ENCODE assay signal across 21 cellular contexts in the genomic region with DNA sequence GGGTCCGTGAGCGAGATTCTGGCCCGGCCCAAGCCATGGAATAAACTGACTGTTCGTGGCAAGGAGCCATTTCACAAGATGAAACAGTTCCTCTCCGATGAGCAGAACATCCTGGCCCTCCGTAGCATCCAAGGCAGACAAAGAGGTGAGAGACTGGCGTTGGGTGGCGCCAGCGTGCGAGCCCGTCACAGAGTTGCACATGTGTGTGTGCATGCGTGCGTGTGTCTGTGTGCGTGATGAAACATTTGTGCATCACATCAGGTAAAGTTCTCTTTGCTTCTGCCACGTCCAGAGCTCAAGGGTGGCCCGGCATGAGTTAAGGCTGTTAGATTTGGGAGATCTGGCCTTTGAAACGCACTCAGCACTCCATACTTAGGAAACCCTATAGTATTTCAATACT.
DNase-seq lines count a peak whose midpoint lies in the region; ATAC-seq, FAIRE-seq and TF ChIP-seq lines count a peak whose summit lies in the region.
"Had no signal": no experiment of that assay in that cellular context is flagged by ENCODE, and none has a peak within 500 bp of the region (broad histone marks: within the 10 kb centered on the region; RNA-seq: fewer than 3 reads in every experiment).

No MANE protein-coding gene starts in this region.

- intact Hi-C loops in K562 (cut with micrococcal nuclease) = no loop called here

- no peaks in the 10 kb centered on the region for H3K79me2 ChIP-seq in K562 (ENCODE audit: control insufficient read depth, insufficient read depth, low read length)

- in situ Hi-C loops in G401 (cut with HindIII; ENCODE audit: low sequenced_read_pairs) (no loop called here), K562 (cut with MboI) (no loop called here)

- peaks cover 79% of the 10 kb centered on the region for H3K36me3 ChIP-seq in K562 (ENCODE audit: control insufficient read depth, insufficient read depth, low read length)

- WGBS in K562 (ENCODE audit: insufficient coverage, low coverage, missing lambda C conversion rate) = 97% methylated on average over 17 of the region's 17 CpGs

- TF ChIP-seq CTCF in K562 (IDR thresholded peaks at IDR 0.05 in 2 of 3, conservative IDR thresholded peaks at IDR 0.05 in 1 of 3; ENCODE audit: insufficient read depth in 2 of 3, low read depth in 1 of 3, low read length in 3 of 3) (no peak), type B pancreatic cell (conservative IDR thresholded peaks at IDR 0.05) (no peak), omental fat pad (IDR thresholded peaks at IDR 0.05) (no peak)

- no peak for TF ChIP-seq EP300 in K562 (IDR thresholded peaks at IDR 0.05; ENCODE audit: low read length)

- no peak overlapping the region for H2AFZ ChIP-seq in K562 (ENCODE audit: low read depth, low read length)

- H3K4me3 ChIP-seq in K562 = no peak overlapping the region
- H3K4me3 ChIP-seq: A549; BLaER1 treated with 17β-estradiol and CSF1 and Interleukin-3, amounts not matched to agents 10 nM and 100 nM had no signal

- POLR2A ChIA-PET in K562 (lab: Yijun Ruan, JAX) = no interaction called here

- FAIRE-seq in K562 (lab: Jason Lieb, UNC) = no peak
- FAIRE-seq: A549, D721Med, GM12891, GM19239 had no signal

- DNase-seq in G401 (ENCODE audit: low spot score) = peak; percentile 37
- no peak for DNase-seq in K562 (ENCODE audit: extremely low read depth in 1 of 4, low spot score in 3 of 4)
- DNase-seq in type B pancreatic cell (ENCODE audit: extremely low spot score, unreplicated experiment) = no peak
- DNase-seq in omental fat pad (ENCODE audit: low spot score) = no peak
- no peak for DNase-seq in NCI-H2107 treated with DMSO at 0.1 percent for 48 hours (lab: John Stamatoyannopoulos, UW; ENCODE audit: unreplicated experiment)
- DNase-seq in activated CD8-positive, alpha-beta memory T cell treated with anti-CD3 and anti-CD28 coated beads for 24 hours = no peak
- DNase-seq: AML-193; Caco-2; Calu3; CD4-positive, alpha-beta T cell; CD8-positive, alpha-beta T cell; DMS79 treated with DMSO at 0.1 percent for 48 hours; GDM1 had no signal

- no peak overlapping the region for H3K27ac ChIP-seq in K562 (ENCODE audit: extremely low read depth, low read depth, low read length)
- H3K27ac ChIP-seq: 22Rv1; A549; BLaER1 treated with 17β-estradiol and CSF1 and Interleukin-3, amounts not matched to agents 10 nM and 100 nM; C4-2B had no signal

- peaks cover 7% of the 10 kb centered on the region; the same call in 1 of the 2 replicates for H4K20me1 ChIP-seq in K562 (replicated peaks; ENCODE audit: control insufficient read depth, insufficient read depth, low read length)

- H3K9ac ChIP-seq in K562 (ENCODE audit: insufficient read depth in 1 of 2, low read depth in 2 of 2, low read length in 2 of 2) = no peak overlapping the region
- H3K9ac ChIP-seq: BLaER1 treated with 17β-estradiol and CSF1 and Interleukin-3, amounts not matched to agents 10 nM and 100 nM had no signal

- ATAC-seq in K562 (no peak), omental fat pad (ENCODE audit: low FRiP score) (no peak)
- ATAC-seq: A549; CD8-positive, alpha-beta T cell had no signal

- H3K9me1 ChIP-seq in K562 (ENCODE audit: control insufficient read depth, insufficient read depth, low read length) = no peaks in the 10 kb centered on the region

- no peaks in the 10 kb centered on the region for H3K27me3 ChIP-seq in K562 (ENCODE audit: control insufficient read depth in 2 of 2, insufficient read depth in 2 of 2, low read length in 2 of 2)
- H3K27me3 ChIP-seq: BLaER1 treated with 17β-estradiol and CSF1 and Interleukin-3, amounts not matched to agents 10 nM and 100 nM had no signal

- no peak for TF ChIP-seq POLR2A in K562 (conservative IDR thresholded peaks at IDR 0.05)

- H3K27me3 Mint-ChIP-seq in type B pancreatic cell = no peaks in the 10 kb centered on the region
- H3K27me3 Mint-ChIP-seq: B cell; CD4-positive, alpha-beta T cell had no signal

- no peak overlapping the region for H3K4me3 Mint-ChIP-seq in type B pancreatic cell
- H3K4me3 Mint-ChIP-seq: B cell; CD4-positive, alpha-beta T cell; CD8-positive, alpha-beta T cell had no signal

- no peak for TF ChIP-seq RAD21 in K562 (CRISPR knock-in tag; conservative IDR thresholded peaks at IDR 0.05 in 1 of 2, IDR thresholded peaks at IDR 0.05 in 1 of 2)

- no peaks in the 10 kb centered on the region for H3K9me3 ChIP-seq in K562 (replicated peaks; ENCODE audit: control insufficient read depth, insufficient read depth, low read depth, low read length)
- H3K9me3 ChIP-seq: A549; BLaER1 treated with 17β-estradiol and CSF1 and Interleukin-3, amounts not matched to agents 10 nM and 100 nM; Caco-2 had no signal

- H3K4me2 ChIP-seq in K562 (ENCODE audit: insufficient read depth, low read length) = no peak overlapping the region
- H3K4me2 ChIP-seq: A549; BLaER1 treated with 17β-estradiol and CSF1 and Interleukin-3, amounts not matched to agents 10 nM and 100 nM had no signal

- peaks cover 0 to 7% of the 10 kb centered on the region in 2 experiments; a peak in 1 of 5 replicates for H3K4me1 ChIP-seq in K562 (replicated peaks in 1 of 2; ENCODE audit: control insufficient read depth in 2 of 2, insufficient read depth in 2 of 2, low read length in 2 of 2)
- H3K4me1 ChIP-seq: A549, Caco-2 had no signal

- CTCF ChIA-PET in K562 (lab: Yijun Ruan, JAX; ENCODE audit: low intra/inter-chr PET ratio) = no interaction called here

- peak overlapping the region; percentile 46 for H3K27ac Mint-ChIP-seq in type B pancreatic cell
- H3K27ac Mint-ChIP-seq: B cell; CD4-positive, alpha-beta T cell; CD8-positive, alpha-beta T cell had no signal

- BruUV-seq in K562 (replicated peaks; lab: Mats Ljungman, UMichigan) = no TSS peak

- H3K4me1 Mint-ChIP-seq in type B pancreatic cell (ENCODE audit: unreplicated experiment) = peaks cover 4% of the 10 kb centered on the region
- H3K4me1 Mint-ChIP-seq: B cell had no signal

- peaks cover 20% of the 10 kb centered on the region for H3K36me3 Mint-ChIP-seq in type B pancreatic cell

- H3K9me3 Mint-ChIP-seq in type B pancreatic cell = no peaks in the 10 kb centered on the region
- H3K9me3 Mint-ChIP-seq: CD4-positive, alpha-beta T cell; CD8-positive, alpha-beta T cell had no signal

TF ChIP-seq in K562, 482 proteins besides CTCF, POLR2A, EP300 and RAD21:
- TF ChIP-seq RBM22 (IDR thresholded peaks at IDR 0.05; ENCODE audit: low read depth, low read length, poor library complexity, severe bottlenecking) (peak; percentile 52), TRIM24 (IDR thresholded peaks at IDR 0.05) (no peak)
